In genomic region chr2:124310671-124311070, GRCh38 we compare ENCODE assay signal across 28 cellular contexts.
"Had no signal": no experiment of that assay in that cellular context is flagged by ENCODE, and none has a peak within 500 bp of the region (broad histone marks: within the 10 kb centered on the region; RNA-seq: fewer than 3 reads in every experiment).

No MANE protein-coding gene starts in this region.

- H3K36me3 ChIP-seq: stomach, suprapubic skin, thoracic aorta, thyroid gland, tibial artery, tibial nerve, transverse colon, upper lobe of left lung, upper lobe of right lung, uterus, vagina had no signal

- H3K36me3 Mint-ChIP-seq: stimulated activated effector memory CD8-positive, alpha-beta T cell treated with anti-CD3 and anti-CD28 coated beads, Interleukin-12 subunit alpha, Interleukin-12 subunit beta, amount 100 ng/mL, for 72 hours; stimulated activated memory B cell treated with anti-CD40 and anti-IgM and Interleukin-4, amounts not matched to agents 10 μg/mL and 1 μg/mL and 100 μg/mL, for 72 hours; stimulated activated naive B cell treated with anti-CD40 and anti-IgM and Interleukin-4, amounts not matched to agents 10 μg/mL and 1 μg/mL and 100 μg/mL, for 72 hours; type B pancreatic cell had no signal

- H3K9me3 Mint-ChIP-seq: stimulated activated naive CD8-positive, alpha-beta T cell treated with anti-CD3 and anti-CD28 coated beads, Interleukin-15, amount 100 ng/mL, for 72 hours had no signal

- ATAC-seq: stimulated activated effector memory CD8-positive, alpha-beta T cell treated with anti-CD3 and anti-CD28 coated beads, Interleukin-12 subunit alpha, Interleukin-12 subunit beta, amount 100 ng/mL, for 72 hours; stimulated activated memory B cell treated with anti-CD40 and anti-IgM and Interleukin-4, amounts not matched to agents 10 μg/mL and 1 μg/mL and 100 μg/mL, for 72 hours; stimulated activated naive B cell treated with anti-CD40 and anti-IgM and Interleukin-4, amounts not matched to agents 10 μg/mL and 1 μg/mL and 100 μg/mL, for 72 hours; stimulated activated naive CD8-positive, alpha-beta T cell treated with anti-CD3 and anti-CD28 coated beads, Interleukin-15, amount 100 ng/mL, for 72 hours; stimulated activated naive CD8-positive, alpha-beta T cell treated with anti-CD3 and anti-CD28 coated beads, Interleukin-15, Interleukin-2, amounts not matched to agents 100 U/mL and 50 U/mL, for 24 hours; upper lobe of right lung had no signal

- H3K4me1 Mint-ChIP-seq: stimulated activated effector memory CD8-positive, alpha-beta T cell treated with anti-CD3 and anti-CD28 coated beads, Interleukin-12 subunit alpha, Interleukin-12 subunit beta, amount 100 ng/mL, for 72 hours; stimulated activated memory B cell treated with anti-CD40 and anti-IgM and Interleukin-4, amounts not matched to agents 10 μg/mL and 1 μg/mL and 100 μg/mL, for 72 hours; stimulated activated naive B cell treated with anti-CD40 and anti-IgM and Interleukin-4, amounts not matched to agents 10 μg/mL and 1 μg/mL and 100 μg/mL, for 72 hours; stimulated activated naive CD8-positive, alpha-beta T cell treated with anti-CD3 and anti-CD28 coated beads, Interleukin-15, amount 100 ng/mL, for 72 hours had no signal

- DNase-seq: stimulated activated CD4-positive, alpha-beta T cell treated with anti-CD3 and anti-CD28 coated beads, Interleukin-2, amount 100 ng/mL, for 48 hours; stimulated activated CD4-positive, alpha-beta T cell treated with anti-CD3 and anti-CD28 coated beads, Interleukin-4, amount 100 ng/mL, for 1 hour; stimulated activated CD4-positive, alpha-beta T cell treated with anti-CD3 and anti-CD28 coated beads, Interleukin-4, amount 100 ng/mL, for 24 hours; stimulated activated CD4-positive, alpha-beta T cell treated with anti-CD3 and anti-CD28 coated beads, Interleukin-4, amount 100 ng/mL, for 4 hours; stimulated activated CD8-positive, alpha-beta memory T cell treated with anti-CD3 and anti-CD28 coated beads, Interleukin-4, amount 100 ng/mL, for 48 hours; stimulated activated naive B cell treated with anti-CD40 and anti-IgM and Interleukin-4, amounts not matched to agents 10 μg/mL and 1 μg/mL and 100 μg/mL, for 72 hours; stimulated activated naive CD4-positive, alpha-beta T cell; stimulated activated naive CD4-positive, alpha-beta T cell treated with Interleukin-2 at 50 U/mL for 16 hours; stimulated activated naive CD8-positive, alpha-beta T cell treated with anti-CD3 and anti-CD28 coated beads, Interleukin-15, amount 100 ng/mL, for 72 hours; stimulated activated naive CD8-positive, alpha-beta T cell treated with anti-CD3 and anti-CD28 coated beads, Interleukin-15, Interleukin-2, amounts not matched to agents 100 U/mL and 50 U/mL, for 24 hours; stomach; substantia nigra; testis; thyroid gland; tibial artery; transverse colon; trophoblast cell; upper lobe of left lung; upper lobe of right lung; uterus had no signal

- H3K27ac Mint-ChIP-seq: stimulated activated effector memory CD8-positive, alpha-beta T cell treated with anti-CD3 and anti-CD28 coated beads, Interleukin-12 subunit alpha, Interleukin-12 subunit beta, amount 100 ng/mL, for 72 hours; stimulated activated memory B cell treated with anti-CD40 and anti-IgM and Interleukin-4, amounts not matched to agents 10 μg/mL and 1 μg/mL and 100 μg/mL, for 72 hours; stimulated activated naive B cell treated with anti-CD40 and anti-IgM and Interleukin-4, amounts not matched to agents 10 μg/mL and 1 μg/mL and 100 μg/mL, for 72 hours; stimulated activated naive CD8-positive, alpha-beta T cell treated with anti-CD3 and anti-CD28 coated beads, Interleukin-15, amount 100 ng/mL, for 72 hours; stimulated activated naive CD8-positive, alpha-beta T cell treated with anti-CD3 and anti-CD28 coated beads, Interleukin-15, Interleukin-2, amounts not matched to agents 100 ng/mL and 50 ng/mL, for 24 hours; type B pancreatic cell had no signal

- H3K27me3 ChIP-seq: stomach, suprapubic skin, testis, thyroid gland, tibial artery, tibial nerve, transverse colon, upper lobe of left lung, upper lobe of right lung, uterus, vagina had no signal

- H3K27me3 Mint-ChIP-seq: stimulated activated memory B cell treated with anti-CD40 and anti-IgM and Interleukin-4, amounts not matched to agents 10 μg/mL and 1 μg/mL and 100 μg/mL, for 72 hours; stimulated activated naive B cell treated with anti-CD40 and anti-IgM and Interleukin-4, amounts not matched to agents 10 μg/mL and 1 μg/mL and 100 μg/mL, for 72 hours; stimulated activated naive CD8-positive, alpha-beta T cell treated with anti-CD3 and anti-CD28 coated beads, Interleukin-15, amount 100 ng/mL, for 72 hours; stimulated activated naive CD8-positive, alpha-beta T cell treated with anti-CD3 and anti-CD28 coated beads, Interleukin-15, Interleukin-2, amounts not matched to agents 100 ng/mL and 50 ng/mL, for 24 hours; type B pancreatic cell had no signal

- H3K27ac ChIP-seq: stomach, suprapubic skin, testis, thoracic aorta, thyroid gland, tibial artery, tibial nerve, transverse colon, upper lobe of left lung, upper lobe of right lung, uterus, vagina had no signal

- H3K4me1 ChIP-seq: stomach, suprapubic skin, testis, thyroid gland, tibial artery, tibial nerve, transverse colon, upper lobe of left lung, upper lobe of right lung, uterus, vagina had no signal

- H3K4me3 ChIP-seq: stomach, suprapubic skin, testis, thoracic aorta, thyroid gland, tibial artery, tibial nerve, transverse colon, upper lobe of left lung, upper lobe of right lung, uterus, vagina had no signal

- H3K9me3 ChIP-seq: stomach, suprapubic skin, testis, thoracic aorta, thyroid gland, tibial artery, tibial nerve, transverse colon, upper lobe of left lung, upper lobe of right lung, uterus, vagina had no signal

- H3K4me3 Mint-ChIP-seq: stimulated activated effector memory CD8-positive, alpha-beta T cell treated with anti-CD3 and anti-CD28 coated beads, Interleukin-12 subunit alpha, Interleukin-12 subunit beta, amount 100 ng/mL, for 72 hours; stimulated activated memory B cell treated with anti-CD40 and anti-IgM and Interleukin-4, amounts not matched to agents 10 μg/mL and 1 μg/mL and 100 μg/mL, for 72 hours; stimulated activated naive B cell treated with anti-CD40 and anti-IgM and Interleukin-4, amounts not matched to agents 10 μg/mL and 1 μg/mL and 100 μg/mL, for 72 hours; stimulated activated naive CD8-positive, alpha-beta T cell treated with anti-CD3 and anti-CD28 coated beads, Interleukin-15, amount 100 ng/mL, for 72 hours; stimulated activated naive CD8-positive, alpha-beta T cell treated with anti-CD3 and anti-CD28 coated beads, Interleukin-15, Interleukin-2, amounts not matched to agents 100 ng/mL and 50 ng/mL, for 24 hours; type B pancreatic cell had no signal
